In genomic region chr20:50903353-50904051, GRCh38 we compare ENCODE assay signal across 1 cellular context.
TF ChIP-seq lines count a peak whose summit lies in the region.

No MANE protein-coding gene starts in this region.

TF ChIP-seq in HepG2, 621 proteins besides CTCF, POLR2A, EP300 and RAD21:
- TF ChIP-seq ZNF749 (CRISPR knock-in tag; IDR thresholded peaks at IDR 0.05; ENCODE audit: borderline replicate concordance) (peak; percentile 71; the same call in 1 of the 2 replicates), SP1 (IDR thresholded peaks at IDR 0.05) (no peak), SP1 (CRISPR knock-in tag; IDR thresholded peaks at IDR 0.05) (no peak), FOXO1 (CRISPR knock-in tag; IDR thresholded peaks at IDR 0.05) (no peak)
